22 cellular contexts compared by ENCODE assay signal in genomic region chrX:100587846-100588245, GRCh38. TPM values are rescaled to one million over a fixed set of nuclear protein-coding genes. Genes with fewer than 3 reads are reported as not detected.
"Had no signal": no experiment of that assay in that cellular context is flagged by ENCODE, and none has a peak within 500 bp of the region (broad histone marks: within the 10 kb centered on the region; RNA-seq: fewer than 3 reads in every experiment).

No MANE protein-coding gene starts in this region.

- H3K4me3 ChIP-seq: body of pancreas, prostate gland, right atrium auricular region, tibial nerve, uterus had no signal

- H3K9me3 Mint-ChIP-seq: activated CD4-positive, alpha-beta T cell treated with anti-CD3 and anti-CD28 coated beads, Interleukin-2, amount 10 ng/mL, durations not matched to agents 24 days and 14 days; activated CD8-positive, alpha-beta T cell treated with anti-CD3 and anti-CD28 coated beads for 36 hours; activated naive CD8-positive, alpha-beta T cell treated with anti-CD3 and anti-CD28 coated beads, Interleukin-2, amount 10 ng/mL, durations not matched to agents 7 days and 5 days; activated T-helper 17 cell treated with anti-CD3 and anti-CD28 coated beads, Interleukin-2, amount 50 U/mL, for 72 hours; memory B cell; T-cell had no signal

- H3K4me3 Mint-ChIP-seq: activated CD4-positive, alpha-beta T cell treated with anti-CD3 and anti-CD28 coated beads, Interleukin-2, amount 10 ng/mL, durations not matched to agents 24 days and 14 days; activated CD8-positive, alpha-beta T cell treated with anti-CD3 and anti-CD28 coated beads for 36 hours; activated naive CD8-positive, alpha-beta T cell treated with anti-CD3 and anti-CD28 coated beads, Interleukin-2, amount 10 ng/mL, durations not matched to agents 7 days and 5 days; activated T-helper 17 cell treated with anti-CD3 and anti-CD28 coated beads, Interleukin-2, amount 50 U/mL, for 72 hours; memory B cell; naive thymus-derived CD4-positive, alpha-beta T cell; T-cell had no signal

- H3K4me1 ChIP-seq: body of pancreas, foreskin keratinocyte, prostate gland, right atrium auricular region, tibial nerve, uterus had no signal

- H3K4me1 Mint-ChIP-seq: activated CD4-positive, alpha-beta T cell treated with anti-CD3 and anti-CD28 coated beads, Interleukin-2, amount 10 ng/mL, durations not matched to agents 24 days and 14 days; activated naive CD8-positive, alpha-beta T cell treated with anti-CD3 and anti-CD28 coated beads, Interleukin-2, amount 10 ng/mL, durations not matched to agents 7 days and 5 days; activated T-helper 17 cell treated with anti-CD3 and anti-CD28 coated beads, Interleukin-2, amount 50 U/mL, for 72 hours; memory B cell; naive thymus-derived CD4-positive, alpha-beta T cell; T-cell had no signal

- H3K27ac Mint-ChIP-seq: activated CD4-positive, alpha-beta T cell treated with anti-CD3 and anti-CD28 coated beads, Interleukin-2, amount 10 ng/mL, durations not matched to agents 24 days and 14 days; activated CD8-positive, alpha-beta T cell treated with anti-CD3 and anti-CD28 coated beads for 36 hours; activated naive CD8-positive, alpha-beta T cell treated with anti-CD3 and anti-CD28 coated beads, Interleukin-2, amount 10 ng/mL, durations not matched to agents 7 days and 5 days; activated T-helper 17 cell treated with anti-CD3 and anti-CD28 coated beads, Interleukin-2, amount 50 U/mL, for 72 hours; memory B cell; naive thymus-derived CD4-positive, alpha-beta T cell; T-cell had no signal

- H3K36me3 ChIP-seq: prostate gland, right atrium auricular region, tibial nerve, uterus had no signal

- H3K27me3 ChIP-seq: body of pancreas, foreskin keratinocyte, right atrium auricular region, uterus had no signal

- H3K36me3 Mint-ChIP-seq: activated naive CD8-positive, alpha-beta T cell treated with anti-CD3 and anti-CD28 coated beads, Interleukin-2, amount 10 ng/mL, durations not matched to agents 7 days and 5 days; memory B cell; naive thymus-derived CD4-positive, alpha-beta T cell; T-cell had no signal

- ATAC-seq: activated CD8-positive, alpha-beta T cell treated with anti-CD3 and anti-CD28 coated beads for 36 hours; activated T-helper 17 cell treated with anti-CD3 and anti-CD28 coated beads, Interleukin-2, amount 50 U/mL, for 72 hours; body of pancreas; foreskin keratinocyte; naive thymus-derived CD4-positive, alpha-beta T cell; stimulated activated naive CD8-positive, alpha-beta T cell treated with anti-CD3 and anti-CD28 coated beads, Interleukin-15, Interleukin-2, amounts not matched to agents 100 U/mL and 50 U/mL, for 24 hours; T-cell had no signal

- H3K27ac ChIP-seq: body of pancreas, foreskin keratinocyte, prostate gland, right atrium auricular region, tibial nerve, uterus had no signal

- DNase-seq: activated CD4-positive, alpha-beta T cell treated with anti-CD3 and anti-CD28 coated beads, Interleukin-2, amount 10 ng/mL, durations not matched to agents 24 days and 14 days; activated CD8-positive, alpha-beta T cell treated with anti-CD3 and anti-CD28 coated beads for 36 hours; activated naive CD4-positive, alpha-beta T cell; activated naive CD8-positive, alpha-beta T cell treated with anti-CD3 and anti-CD28 coated beads, Interleukin-2, amount 10 ng/mL, durations not matched to agents 7 days and 5 days; activated T-cell treated with anti-CD3 and anti-CD28 coated beads, Interleukin-2, amount 50 U/mL, for 1 hour; body of pancreas; foreskin keratinocyte; kidney; naive thymus-derived CD4-positive, alpha-beta T cell; stimulated activated CD4-positive, alpha-beta T cell treated with anti-CD3 and anti-CD28 coated beads, Interleukin-2, amount 100 ng/mL, for 24 hours; stimulated activated naive CD8-positive, alpha-beta T cell treated with anti-CD3 and anti-CD28 coated beads, Interleukin-15, Interleukin-2, amounts not matched to agents 100 U/mL and 50 U/mL, for 24 hours; substantia nigra; T-cell; uterus had no signal

- H3K9me3 ChIP-seq: body of pancreas, prostate gland, right atrium auricular region, tibial nerve, uterus had no signal

RNA-seq across cellular contexts. Expression of gene TNMD, which starts 3.1 kb away (rescaled TPM):
- total RNA-seq: activated CD4-positive, alpha-beta T cell treated with anti-CD3 and anti-CD28 coated beads, Interleukin-2, amount 10 ng/mL, durations not matched to agents 24 days and 14 days; activated CD8-positive, alpha-beta T cell treated with anti-CD3 and anti-CD28 coated beads for 36 hours; activated naive CD8-positive, alpha-beta T cell treated with anti-CD3 and anti-CD28 coated beads, Interleukin-2, amount 10 ng/mL, durations not matched to agents 7 days and 5 days; activated T-helper 17 cell treated with anti-CD3 and anti-CD28 coated beads, Interleukin-2, amount 50 U/mL, for 72 hours; foreskin keratinocyte; liver; mucosa of gallbladder; naive thymus-derived CD4-positive, alpha-beta T cell; osteocyte; prostate gland; T-cell had no signal
- polyA plus RNA-seq: foreskin keratinocyte; liver; naive thymus-derived CD4-positive, alpha-beta T cell had no signal

RNA-seq across cellular contexts. Expression of gene TSPAN6, which starts 48.8 kb away (rescaled TPM):
- total RNA-seq: activated CD4-positive, alpha-beta T cell treated with anti-CD3 and anti-CD28 coated beads, Interleukin-2, amount 10 ng/mL, durations not matched to agents 24 days and 14 days; activated T-helper 17 cell treated with anti-CD3 and anti-CD28 coated beads, Interleukin-2, amount 50 U/mL, for 72 hours had no signal

RNA-seq across cellular contexts. Expression of gene SRPX2, which starts 56.2 kb away (rescaled TPM):
- total RNA-seq: activated CD4-positive, alpha-beta T cell treated with anti-CD3 and anti-CD28 coated beads, Interleukin-2, amount 10 ng/mL, durations not matched to agents 24 days and 14 days; activated CD8-positive, alpha-beta T cell treated with anti-CD3 and anti-CD28 coated beads for 36 hours; activated naive CD8-positive, alpha-beta T cell treated with anti-CD3 and anti-CD28 coated beads, Interleukin-2, amount 10 ng/mL, durations not matched to agents 7 days and 5 days; activated T-helper 17 cell treated with anti-CD3 and anti-CD28 coated beads, Interleukin-2, amount 50 U/mL, for 72 hours; naive thymus-derived CD4-positive, alpha-beta T cell had no signal
- polyA plus RNA-seq: naive thymus-derived CD4-positive, alpha-beta T cell had no signal
